8 cellular contexts compared by ENCODE assay signal in the genomic region with DNA sequence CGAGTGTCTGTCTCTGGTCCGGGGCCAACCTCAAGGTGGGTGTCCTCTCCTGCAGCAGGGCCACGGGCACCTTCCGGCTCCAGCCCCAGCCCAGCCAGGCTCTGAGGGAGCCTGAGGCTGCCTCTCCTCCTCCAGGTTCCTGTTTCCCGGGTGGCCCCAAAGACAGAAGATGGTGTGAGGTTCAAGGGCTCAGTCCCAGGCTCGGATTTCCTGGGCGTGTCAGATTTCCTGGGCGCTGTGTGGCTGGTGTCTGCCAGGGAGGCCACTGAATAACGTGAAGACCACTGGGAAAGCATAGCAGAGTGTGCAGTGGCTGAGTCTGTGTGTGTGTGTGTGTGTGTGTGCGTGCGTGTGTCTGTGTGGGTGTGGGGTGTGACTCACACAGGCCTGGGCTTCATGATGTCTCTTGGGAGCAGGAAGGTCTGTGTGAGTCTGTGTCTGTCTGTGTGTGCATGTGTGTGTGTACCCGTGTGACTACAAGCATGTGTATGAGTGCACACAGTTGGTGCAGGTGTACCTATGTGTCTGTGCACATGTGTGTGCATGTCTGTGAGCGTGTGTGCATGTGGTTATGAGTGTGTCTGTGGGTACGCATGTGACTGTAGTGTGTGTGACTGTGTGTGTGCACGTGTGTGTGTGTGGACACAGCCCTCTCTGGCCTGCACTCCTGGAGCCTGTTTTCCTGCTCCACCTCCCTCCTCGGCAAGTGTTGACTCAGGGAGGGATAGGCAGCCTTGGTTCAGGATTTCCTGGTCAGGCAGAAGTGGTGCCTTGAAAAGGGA. TPM values are rescaled to one million over a fixed set of nuclear protein-coding genes. Genes with fewer than 3 reads are reported as not detected.
A peak's percentile ranks its signal among the peaks of the same experiment; 100 is the strongest.
DNase-seq lines count a peak whose midpoint lies in the region; ATAC-seq, FAIRE-seq and TF ChIP-seq lines count a peak whose summit lies in the region.

No MANE protein-coding gene starts in this region.

- H3K27me3 Mint-ChIP-seq in natural killer cell treated with Interleukin-12 subunit alpha and Interleukin-12 subunit beta and Interleukin-15 and Interleukin-18, amount 100 ng/mL, for 72 hours: no peaks in the 10 kb centered on the region

- ATAC-seq in Panc1 (peak; percentile 66; the same call in 1 of the 2 replicates), HG03175 (IDR thresholded peaks at IDR 0.05; ENCODE audit: unreplicated experiment) (no peak)
- ATAC-seq in natural killer cell treated with Interleukin-12 subunit alpha and Interleukin-12 subunit beta and Interleukin-15 and Interleukin-18, amount 100 ng/mL, for 72 hours: peak; percentile 11 to 42

- in situ Hi-C loops in Panc1 (cut with HindIII; ENCODE audit: low pct_unique_long_range_greater_than_20kb, low sequenced_read_pairs): no loop called here

- H3K27me3 ChIP-seq in Panc1 (ENCODE audit: control insufficient read depth, insufficient read depth, low read length) (no peaks in the 10 kb centered on the region), uterus (no peaks in the 10 kb centered on the region)

- POLR2A ChIA-PET in Panc1 (lab: Charles Lee): interaction anchor here (0.6 kb wide), 1 partner anchor 412 kb away, joined by 4 read pairs; no protein-coding TSS in a partner anchor

- H3K4me1 Mint-ChIP-seq in natural killer cell treated with Interleukin-12 subunit alpha and Interleukin-12 subunit beta and Interleukin-15 and Interleukin-18, amount 100 ng/mL, for 72 hours (ENCODE audit: low read depth in 2 of 2): peaks cover 7 to 9% of the 10 kb centered on the region in 2 donors

- H3K36me3 ChIP-seq in Panc1 (ENCODE audit: control insufficient read depth, insufficient read depth, low read length) (no peaks in the 10 kb centered on the region), uterus (no peaks in the 10 kb centered on the region)

- peaks cover 10% of the 10 kb centered on the region for H3K4me1 ChIP-seq in Panc1 (ENCODE audit: control insufficient read depth, insufficient read depth, low read length)
- peaks cover 0 to 5% of the 10 kb centered on the region in 2 donors for H3K4me1 ChIP-seq in uterus

- intact Hi-C loops in Panc1 (cut with micrococcal nuclease; ENCODE audit: unreplicated experiment) (no loop called here), uterus (cut with DNase I; ENCODE audit: low total_unique reads) (no loop called here)

- TF ChIP-seq CTCF in Panc1 (IDR thresholded peaks at IDR 0.05): no peak
- no peak for TF ChIP-seq CTCF in uterus (IDR thresholded peaks at IDR 0.05)

- DNase-seq in GM18507 (ENCODE audit: extremely low spot score, insufficient read length, low read depth): no peak
- DNase-seq in Panc1 (ENCODE audit: low read depth, low spot score): no peak
- DNase-seq in dedifferentiated amniotic fluid mesenchymal stem cell (ENCODE audit: extremely low spot score): peak; percentile 77
- no peak for DNase-seq in natural killer cell treated with Interleukin-12 subunit alpha and Interleukin-12 subunit beta and Interleukin-15 and Interleukin-18, amount 100 ng/mL, for 72 hours (ENCODE audit: low spot score)
- peak; percentile 42 to 68 for DNase-seq in uterus
- DNase-seq in medulla oblongata (ENCODE audit: extremely low spot score): no peak
- DNase-seq in ecto neural progenitor cell (ENCODE audit: low spot score): no peak

- no peak overlapping the region for H3K27ac ChIP-seq in Panc1 (ENCODE audit: low read length)
- no peak overlapping the region for H3K27ac ChIP-seq in uterus

- H3K27ac Mint-ChIP-seq in natural killer cell treated with Interleukin-12 subunit alpha and Interleukin-12 subunit beta and Interleukin-15 and Interleukin-18, amount 100 ng/mL, for 72 hours: no peak overlapping the region

- H3K4me3 Mint-ChIP-seq in natural killer cell treated with Interleukin-12 subunit alpha and Interleukin-12 subunit beta and Interleukin-15 and Interleukin-18, amount 100 ng/mL, for 72 hours: no peak overlapping the region

- CTCF ChIA-PET in Panc1 (lab: Charles Lee): no interaction called here

- no peak for TF ChIP-seq POLR2A in uterus (IDR thresholded peaks at IDR 0.05)

- H3K4me3 ChIP-seq in Panc1 (ENCODE audit: low read depth in 2 of 2, low read length in 2 of 2) (no peak overlapping the region), uterus (no peak overlapping the region)

- H3K36me3 Mint-ChIP-seq in natural killer cell treated with Interleukin-12 subunit alpha and Interleukin-12 subunit beta and Interleukin-15 and Interleukin-18, amount 100 ng/mL, for 72 hours: no peaks in the 10 kb centered on the region

- H3K9me3 ChIP-seq in Panc1 (ENCODE audit: control insufficient read depth, insufficient read depth, low read depth, low read length): no peaks in the 10 kb centered on the region
- no peaks in the 10 kb centered on the region for H3K9me3 ChIP-seq in uterus

- no TSS peak for BruUV-seq in Panc1 (replicated peaks; lab: Mats Ljungman, UMichigan)

- peak; percentile 55 for FAIRE-seq in GM18507 (lab: Jason Lieb, UNC)

- no peaks in the 10 kb centered on the region for H3K9me3 Mint-ChIP-seq in natural killer cell treated with Interleukin-12 subunit alpha and Interleukin-12 subunit beta and Interleukin-15 and Interleukin-18, amount 100 ng/mL, for 72 hours

RNA-seq across cellular contexts. Expression of gene CEBPA, which starts 28.3 kb away (rescaled TPM):
- 1.6 TPM for total RNA-seq in Panc1 (2021; ENCODE audit: unreplicated experiment)
- polyA plus RNA-seq in Panc1 (2012; ENCODE audit: insufficient read length): 1.4 TPM
- total RNA-seq in natural killer cell treated with Interleukin-12 subunit alpha and Interleukin-12 subunit beta and Interleukin-15 and Interleukin-18, amount 100 ng/mL, for 72 hours: 1 to 10 TPM; 1.3 to 1.9 TPM
- 1 to 10 TPM; 1.3 to 9.1 (median 5.0) TPM for total RNA-seq in uterus

RNA-seq across cellular contexts. Expression of gene SLC7A10, which starts 48.4 kb away (rescaled TPM):
- total RNA-seq in Panc1 (2021; ENCODE audit: unreplicated experiment) (1.1 TPM), uterus (not detected)
- 5.2 TPM for polyA plus RNA-seq in Panc1 (2012; ENCODE audit: insufficient read length)
- not detected for total RNA-seq in natural killer cell treated with Interleukin-12 subunit alpha and Interleukin-12 subunit beta and Interleukin-15 and Interleukin-18, amount 100 ng/mL, for 72 hours

Comparison
In these comparisons a context has a peak if more than half of its experiments do, and no peak if none do; other contexts are left out.
1. DNase-seq: peak in dedifferentiated amniotic fluid mesenchymal stem cell (single experiment) and uterus (2 of 2); none in GM18507 (single experiment), Panc1 (single experiment), natural killer cell treated with Interleukin-12 subunit alpha and Interleukin-12 subunit beta and Interleukin-15 and Interleukin-18, amount 100 ng/mL, for 72 hours (single experiment), medulla oblongata (single experiment) and ecto neural progenitor cell (single experiment).